24 cellular contexts compared by ENCODE assay signal in the genomic region with DNA sequence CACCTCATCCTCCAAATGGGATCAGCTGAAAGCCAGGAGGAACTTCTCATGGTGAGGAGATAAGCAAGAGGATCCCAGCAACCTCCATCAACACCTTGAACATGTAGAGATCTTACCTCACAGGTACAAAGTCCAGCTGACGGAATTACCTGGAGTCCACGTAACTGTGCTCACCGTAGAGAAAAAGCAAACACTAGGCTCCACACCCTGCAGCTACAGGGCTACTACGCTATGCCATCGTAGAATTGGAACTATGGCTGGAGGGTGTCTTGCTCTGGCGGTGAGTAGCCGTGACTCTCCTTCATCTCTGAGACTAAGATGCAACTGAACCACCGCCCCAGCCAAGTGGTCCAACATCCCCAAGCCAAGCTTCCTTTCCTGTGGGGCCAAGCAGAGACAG. TPM values are rescaled to one million over a fixed set of nuclear protein-coding genes. Genes with fewer than 3 reads are reported as not detected.
DNase-seq lines count a peak whose midpoint lies in the region; ATAC-seq, FAIRE-seq and TF ChIP-seq lines count a peak whose summit lies in the region.
"Had no signal": no experiment of that assay in that cellular context is flagged by ENCODE, and none has a peak within 500 bp of the region (broad histone marks: within the 10 kb centered on the region; RNA-seq: fewer than 3 reads in every experiment).

No MANE protein-coding gene starts in this region.

- no peaks in the 10 kb centered on the region for H3K4me1 Mint-ChIP-seq in Caco-2 (ENCODE audit: low read depth, unreplicated experiment)

- H3K4me3 ChIP-seq in Caco-2 (ENCODE audit: low read depth, low read length) (no peak overlapping the region), Peyer's patch (no peak overlapping the region), pancreas (no peak overlapping the region)
- H3K4me3 ChIP-seq: GM12878, MG63 had no signal

- no peaks in the 10 kb centered on the region for H3K36me3 Mint-ChIP-seq in Caco-2 (ENCODE audit: insufficient read depth, unreplicated experiment)

- intact Hi-C loops in Caco-2 (cut with micrococcal nuclease; ENCODE audit: unreplicated experiment) (no loop called here), pancreas (cut with DNase I) (no loop called here)

- no peak overlapping the region for H3K4me3 Mint-ChIP-seq in Caco-2 (ENCODE audit: unreplicated experiment)
- H3K4me3 Mint-ChIP-seq: HFFc6 had no signal

- H3K36me3 ChIP-seq in Caco-2 (ENCODE audit: control insufficient read depth, insufficient read depth, low read length) = no peaks in the 10 kb centered on the region
- no peaks in the 10 kb centered on the region for H3K36me3 ChIP-seq in Peyer's patch
- H3K36me3 ChIP-seq in pancreas = no peaks in the 10 kb centered on the region
- H3K36me3 ChIP-seq: BE2C, MG63 had no signal

- H3K27me3 ChIP-seq in Caco-2 (replicated peaks; ENCODE audit: control insufficient read depth, insufficient read depth, low read length) = no peaks in the 10 kb centered on the region
- no peaks in the 10 kb centered on the region for H3K27me3 ChIP-seq in Peyer's patch
- no peaks in the 10 kb centered on the region for H3K27me3 ChIP-seq in pancreas
- H3K27me3 ChIP-seq: BE2C, MG63 had no signal

- 74 to 80% methylated on average over 8 of the region's 8 CpGs for WGBS in pancreas, 2 donors

- H3K27ac ChIP-seq in Peyer's patch (peak overlapping the region in 2 of 4 donors; percentile 41 to 79), pancreas (no peak overlapping the region)

- no peak for FAIRE-seq in pancreas (lab: Jason Lieb, UNC)
- FAIRE-seq: A204.1, GM12878, RCC 7860 had no signal

- ATAC-seq in left lobe of liver (peak; percentile 67), pancreas (peak; percentile 46 to 82 (median 72))
- ATAC-seq: GM12878, Right ventricle myocardium inferior had no signal

- H3K4me1 ChIP-seq in Caco-2 (peaks cover 10% of the 10 kb centered on the region), Peyer's patch (peaks cover 0 to 7% (median 0%) of the 10 kb centered on the region in 4 donors), pancreas (no peaks in the 10 kb centered on the region)
- H3K4me1 ChIP-seq: BE2C had no signal

- POLR2A ChIA-PET in Caco-2 (lab: Charles Lee) = interaction anchor here (0.6 kb wide), 1 partner anchor 384 kb away, joined by 3 read pairs; no protein-coding TSS in a partner anchor

- peaks cover 12% of the 10 kb centered on the region for H3K9me3 Mint-ChIP-seq in Caco-2 (ENCODE audit: unreplicated experiment)
- H3K9me3 Mint-ChIP-seq: HFFc6 had no signal

- TF ChIP-seq CTCF in Caco-2 (IDR thresholded peaks at IDR 0.05; ENCODE audit: insufficient read depth in 1 of 2, low read depth in 1 of 2, low read length in 1 of 2, severe bottlenecking in 1 of 2, unreplicated experiment in 1 of 2) (no peak), Peyer's patch (IDR thresholded peaks at IDR 0.05) (no peak), pancreas (IDR thresholded peaks at IDR 0.05) (no peak)

- DNase-seq in Caco-2 (peak; percentile 35 to 49), Peyer's patch (peak in 2 of 3 donors; percentile 56 to 75), left lobe of liver (ENCODE audit: low spot score) (no peak), pancreas (peak in 1 of 6 donors; percentile 28), EL (no peak), AG08396 (ENCODE audit: low spot score) (no peak), RKO (ENCODE audit: low spot score) (no peak), amygdala (lab: John Stamatoyannopoulos, UW) (no peak)
- DNase-seq: BE2C, DMS79 treated with DMSO at 0.1 percent for 48 hours, H7, HFFc6, Kasumi-1, MG63, NCI-H1417, NCI-H1694 treated with DMSO at 0.1 percent for 48 hours, NCI-H2081 treated with DMSO at 0.1 percent for 48 hours, NCI-H446, NCI-H526 had no signal

- peak in 1 of 2 donors; percentile 22 for TF ChIP-seq POLR2A in Peyer's patch (IDR thresholded peaks at IDR 0.05)

- BruUV-seq in Caco-2 (replicated peaks; lab: Mats Ljungman, UMichigan) = no TSS peak

- CTCF ChIA-PET in Caco-2 (lab: Charles Lee) = no interaction called here

- no peaks in the 10 kb centered on the region for H3K27me3 Mint-ChIP-seq in Caco-2 (ENCODE audit: insufficient read depth, unreplicated experiment)

- H3K27ac Mint-ChIP-seq in Caco-2 (ENCODE audit: unreplicated experiment) = no peak overlapping the region
- H3K27ac Mint-ChIP-seq: HFFc6 had no signal

- H3K9me3 ChIP-seq in Caco-2 (no peaks in the 10 kb centered on the region), Peyer's patch (no peaks in the 10 kb centered on the region), pancreas (no peaks in the 10 kb centered on the region)
- H3K9me3 ChIP-seq: BE2C, MG63 had no signal

RNA-seq across cellular contexts. Expression of gene CRY1, which starts 50.5 kb away (rescaled TPM):
- 19.4 and 22.2 TPM in 2 replicates for total RNA-seq in Caco-2 (2022)
- 10 to 100 TPM; 32.4 to 64.4 (median 47.6) TPM for total RNA-seq in Peyer's patch
- total RNA-seq in left lobe of liver = 10.8 TPM
- 1 to 10 TPM; 5.5 to 8.6 (median 8.1) TPM for total RNA-seq in pancreas
- polyA plus RNA-seq in pancreas = 10 to 100 TPM in 1 of 2 donors, 1 to 10 TPM in 1; 5.3 to 11.5 TPM
- total RNA-seq: OCI-LY7 had no signal

RNA-seq across cellular contexts. Expression of gene MTERF2, which starts 55.9 kb away (rescaled TPM):
- total RNA-seq in Caco-2 (2022) (9.8 and 10.1 TPM in 2 replicates), Peyer's patch (10 to 100 TPM; 10.9 to 19.0 (median 14.8) TPM), left lobe of liver (10.6 TPM), pancreas (10 to 100 TPM in 5 of 6 donors, 1 to 10 TPM in 1; 9.9 to 15.0 (median 13.7) TPM)
- 10 to 100 TPM; 31.8 to 42.8 TPM for polyA plus RNA-seq in pancreas

Comparison
In these comparisons a context has a peak if more than half of its experiments do, and no peak if none do; other contexts are left out.
1. DNase-seq: peak in Caco-2 (2 of 2) and Peyer's patch (2 of 3); none in left lobe of liver (single experiment), EL (single experiment), AG08396 (single experiment), RKO (single experiment) and amygdala (0 of 56).